8 cellular contexts compared by ENCODE assay signal in the genomic region with DNA sequence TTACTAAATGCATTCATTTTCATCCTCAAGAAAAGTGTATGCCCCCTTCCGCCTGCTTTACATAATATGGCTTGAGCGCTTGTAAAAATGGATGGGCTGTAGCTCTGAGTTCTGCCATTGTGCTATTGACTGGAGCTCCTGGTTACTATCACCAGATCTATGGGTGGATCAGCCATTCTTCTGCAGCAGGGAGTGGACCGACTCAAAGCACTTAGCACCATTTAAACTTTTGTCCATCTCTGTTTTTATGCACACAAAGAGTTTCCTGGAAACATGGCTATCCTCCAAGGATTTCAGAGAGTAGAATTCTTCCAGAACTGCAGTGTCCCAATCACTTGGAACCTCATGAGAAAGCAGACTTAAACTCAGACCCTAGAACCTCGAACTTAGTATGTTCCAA.
DNase-seq lines count a peak whose midpoint lies in the region; TF ChIP-seq lines count a peak whose summit lies in the region.

No MANE protein-coding gene starts in this region.

- DNase-seq in GM04503 (ENCODE audit: low read depth) (peak; percentile 60), fibroblast of pulmonary artery (ENCODE audit: low read depth) (peak; percentile 78), skeletal muscle cell (ENCODE audit: low read depth) (no peak), amniotic stem cell (lab: John Stamatoyannopoulos, UW) (no peak), NCI-H2029 (lab: John Stamatoyannopoulos, UW) (no peak), SIG-M5 (lab: John Stamatoyannopoulos, UW) (no peak)
- DNase-seq in activated CD4-positive, CD25-positive, alpha-beta regulatory T cell treated with anti-CD3 and anti-CD28 coated beads, Interleukin-2, amount 50 U/mL, for 72 hours = no peak

- TF ChIP-seq CTCF in WI38 (IDR thresholded peaks at IDR 0.05; ENCODE audit: low read depth, low read length) (no peak), fibroblast of pulmonary artery (IDR thresholded peaks at IDR 0.05; ENCODE audit: low read length, missing control alignments) (no peak)

- H3K4me3 ChIP-seq in WI38 (ENCODE audit: low read depth, low read length) (peak overlapping the region; percentile 29), fibroblast of pulmonary artery (replicated peaks; ENCODE audit: low read depth, low read length) (peak overlapping the region; percentile 21), skeletal muscle cell (ENCODE audit: low read depth, low read length) (peak overlapping the region; percentile 38)

Comparison
In these comparisons a context has a peak if more than half of its experiments do, and no peak if none do; other contexts are left out.
1. DNase-seq: peak in GM04503 (single experiment) and fibroblast of pulmonary artery (single experiment); none in skeletal muscle cell (single experiment), activated CD4-positive, CD25-positive, alpha-beta regulatory T cell treated with anti-CD3 and anti-CD28 coated beads, Interleukin-2, amount 50 U/mL, for 72 hours (single experiment), amniotic stem cell (single experiment), NCI-H2029 (single experiment) and SIG-M5 (single experiment).
2. Peak in every context shown above with its lines, with median percentiles within 50 percentile points of each other: H3K4me3 ChIP-seq.